11 cellular contexts compared by ENCODE assay signal in the genomic region with DNA sequence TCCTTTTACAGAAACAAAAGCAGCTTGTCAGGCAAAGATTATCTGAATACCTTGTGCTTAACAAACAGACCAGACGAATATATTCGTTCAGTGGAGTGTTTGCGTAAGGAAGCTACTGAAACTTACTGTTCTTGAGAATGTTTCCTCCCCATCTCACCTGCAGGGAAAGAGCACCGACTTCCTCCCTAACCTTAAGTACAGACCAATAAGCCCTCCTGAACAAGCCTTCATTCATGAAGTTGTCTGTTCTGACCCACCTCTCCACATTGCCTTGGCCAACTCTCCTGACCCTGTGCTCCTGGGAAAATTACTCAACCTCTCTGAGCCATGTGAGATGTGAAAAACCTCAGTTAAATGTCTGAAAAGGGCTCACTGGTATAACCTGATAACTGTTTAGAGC. TPM values are rescaled to one million over a fixed set of nuclear protein-coding genes. Genes with fewer than 3 reads are reported as not detected.
DNase-seq lines count a peak whose midpoint lies in the region; ATAC-seq and TF ChIP-seq lines count a peak whose summit lies in the region.
"Had no signal": no experiment of that assay in that cellular context is flagged by ENCODE, and none has a peak within 500 bp of the region (broad histone marks: within the 10 kb centered on the region; RNA-seq: fewer than 3 reads in every experiment).

No MANE protein-coding gene starts in this region.

- no peaks in the 10 kb centered on the region for H3K27me3 Mint-ChIP-seq in activated CD4-positive, alpha-beta T cell treated with anti-CD3 and anti-CD28 coated beads, Interleukin-2, amount 10 ng/mL, durations not matched to agents 24 days and 14 days
- H3K27me3 Mint-ChIP-seq in T-cell, result no peaks in the 10 kb centered on the region
- H3K27me3 Mint-ChIP-seq in stimulated activated naive CD8-positive, alpha-beta T cell treated with anti-CD3 and anti-CD28 coated beads, Interleukin-15, Interleukin-2, amounts not matched to agents 100 ng/mL and 50 ng/mL, for 24 hours, result no peaks in the 10 kb centered on the region

- no peak overlapping the region for H3K14ac ChIP-seq in neuronal stem cell (ENCODE audit: low read length)

- H2BK15ac ChIP-seq in neuronal stem cell (ENCODE audit: low read length), result no peak overlapping the region

- no peak overlapping the region for H3K18ac ChIP-seq in neuronal stem cell (ENCODE audit: low read length)

- H2AK5ac ChIP-seq in neuronal stem cell (ENCODE audit: low read depth, low read length), result no peak overlapping the region

- no peak overlapping the region for H3K4ac ChIP-seq in neuronal stem cell (ENCODE audit: low read length)

- TF ChIP-seq POLR2A in gastroesophageal sphincter (IDR thresholded peaks at IDR 0.05), result no peak

- no peak overlapping the region for H2BK12ac ChIP-seq in neuronal stem cell (ENCODE audit: low read length)

- H3K4me2 ChIP-seq in neuronal stem cell (ENCODE audit: insufficient read depth, low read length, poor library complexity, severe bottlenecking), result no peak overlapping the region

- H3K27me3 ChIP-seq in gastroesophageal sphincter (no peaks in the 10 kb centered on the region), neuronal stem cell (ENCODE audit: control insufficient read depth in 3 of 3, insufficient read depth in 3 of 3, low read depth in 1 of 3, low read length in 3 of 3) (no peaks in the 10 kb centered on the region)
- H3K27me3 ChIP-seq: MG63 had no signal

- H3K36me3 ChIP-seq in gastroesophageal sphincter (no peaks in the 10 kb centered on the region), neuronal stem cell (replicated peaks in 1 of 2; ENCODE audit: control insufficient read depth in 2 of 2, insufficient read depth in 2 of 2, low read length in 2 of 2) (peaks cover 0 to 7% of the 10 kb centered on the region in 2 donors)

- H2BK120ac ChIP-seq in neuronal stem cell (ENCODE audit: low read depth, low read length), result no peak overlapping the region

- H3K27ac Mint-ChIP-seq in activated CD4-positive, alpha-beta T cell treated with anti-CD3 and anti-CD28 coated beads, Interleukin-2, amount 10 ng/mL, durations not matched to agents 24 days and 14 days, result peak overlapping the region; percentile 85
- peak overlapping the region; percentile 53 to 61 for H3K27ac Mint-ChIP-seq in T-cell
- peak overlapping the region; percentile 97 for H3K27ac Mint-ChIP-seq in stimulated activated naive CD8-positive, alpha-beta T cell treated with anti-CD3 and anti-CD28 coated beads, Interleukin-15, Interleukin-2, amounts not matched to agents 100 ng/mL and 50 ng/mL, for 24 hours

- H3K4me1 ChIP-seq in gastroesophageal sphincter, result peaks cover 10 to 67% (median 11%) of the 10 kb centered on the region in 3 donors
- no peaks in the 10 kb centered on the region for H3K4me1 ChIP-seq in neuronal stem cell (ENCODE audit: control insufficient read depth in 2 of 2, insufficient read depth in 1 of 2, low read depth in 1 of 2, low read length in 2 of 2)

- no peak overlapping the region for H4K8ac ChIP-seq in neuronal stem cell (ENCODE audit: low read depth, low read length)

- H4K91ac ChIP-seq in neuronal stem cell (ENCODE audit: low read depth, low read length, poor library complexity), result no peak overlapping the region

- no peak for TF ChIP-seq EP300 in gastroesophageal sphincter (IDR thresholded peaks at IDR 0.05)

- no peaks in the 10 kb centered on the region for H3K79me1 ChIP-seq in neuronal stem cell (ENCODE audit: low read depth, low read length)

- peaks cover 48% of the 10 kb centered on the region for H3K4me1 Mint-ChIP-seq in activated CD4-positive, alpha-beta T cell treated with anti-CD3 and anti-CD28 coated beads, Interleukin-2, amount 10 ng/mL, durations not matched to agents 24 days and 14 days
- peaks cover 52 to 57% (median 54%) of the 10 kb centered on the region in 3 donors for H3K4me1 Mint-ChIP-seq in T-cell
- peaks cover 74% of the 10 kb centered on the region for H3K4me1 Mint-ChIP-seq in stimulated activated naive CD8-positive, alpha-beta T cell treated with anti-CD3 and anti-CD28 coated beads, Interleukin-15, Interleukin-2, amounts not matched to agents 100 ng/mL and 50 ng/mL, for 24 hours (ENCODE audit: low read depth)

- intact Hi-C loops in activated CD4-positive, alpha-beta T cell treated with anti-CD3 and anti-CD28 coated beads, Interleukin-2, amount 10 ng/mL, durations not matched to agents 24 days and 14 days (cut with micrococcal nuclease), result loop anchor here (10.0 kb wide), 1 partner anchor 243 kb away; a partner anchor contains a TSS

- CTCF ChIA-PET in T-cell (lab: Charles Lee), result interaction anchor here in 1 of 2 donors (0.6 kb wide), 2 partner anchors 54 to 1477 kb away, joined by 3 read pairs; no protein-coding TSS in a partner anchor

- no peak overlapping the region for H2BK5ac ChIP-seq in neuronal stem cell (ENCODE audit: low read length)

- H3K9me3 Mint-ChIP-seq in activated CD4-positive, alpha-beta T cell treated with anti-CD3 and anti-CD28 coated beads, Interleukin-2, amount 10 ng/mL, durations not matched to agents 24 days and 14 days, result no peaks in the 10 kb centered on the region
- no peaks in the 10 kb centered on the region for H3K9me3 Mint-ChIP-seq in T-cell
- no peaks in the 10 kb centered on the region for H3K9me3 Mint-ChIP-seq in stimulated activated naive CD8-positive, alpha-beta T cell treated with anti-CD3 and anti-CD28 coated beads, Interleukin-15, Interleukin-2, amounts not matched to agents 100 ng/mL and 50 ng/mL, for 24 hours

- H3K4me3 ChIP-seq in gastroesophageal sphincter, result no peak overlapping the region
- no peak overlapping the region for H3K4me3 ChIP-seq in neuronal stem cell (ENCODE audit: low read length in 2 of 2)
- H3K4me3 ChIP-seq: GM23248, MG63 had no signal

- 45 to 61% methylated on average over 4 of the region's 4 CpGs for WGBS in gastroesophageal sphincter (ENCODE audit: low coverage in 1 of 2), 2 donors
- WGBS in neuronal stem cell (ENCODE audit: extremely low coverage in 2 of 2, insufficient read length in 2 of 2, insufficient replicate concordance in 1 of 2), 2 donors, result no CpG with 5 or more reads among the region's 4 CpGs

- H3K27ac ChIP-seq in gastroesophageal sphincter (peak overlapping the region in 3 of 4 donors; percentile 61 to 78 (median 70)), neuronal stem cell (replicated peaks; ENCODE audit: low read length) (no peak overlapping the region)
- H3K27ac ChIP-seq: GM23248 had no signal

- H3K9me3 ChIP-seq in gastroesophageal sphincter (no peaks in the 10 kb centered on the region), neuronal stem cell (replicated peaks in 1 of 2; ENCODE audit: control insufficient read depth in 2 of 2, insufficient read depth in 1 of 2, low read depth in 1 of 2, low read length in 2 of 2) (peaks cover 0 to 3% of the 10 kb centered on the region in 2 donors)
- H3K9me3 ChIP-seq: MG63 had no signal

- peak in 2 of 4 experiments; percentile 19 to 59 for ATAC-seq in T-cell (replicated peaks in 1 of 4)
- no peak for ATAC-seq in gastroesophageal sphincter

- peak overlapping the region; percentile 72 for H3K4me3 Mint-ChIP-seq in activated CD4-positive, alpha-beta T cell treated with anti-CD3 and anti-CD28 coated beads, Interleukin-2, amount 10 ng/mL, durations not matched to agents 24 days and 14 days
- H3K4me3 Mint-ChIP-seq in T-cell, result peak overlapping the region in 2 of 3 donors; percentile 4 to 37
- H3K4me3 Mint-ChIP-seq in stimulated activated naive CD8-positive, alpha-beta T cell treated with anti-CD3 and anti-CD28 coated beads, Interleukin-15, Interleukin-2, amounts not matched to agents 100 ng/mL and 50 ng/mL, for 24 hours, result peak overlapping the region; percentile 77

- POLR2A ChIA-PET in T-cell (lab: Charles Lee), result no interaction called here

- no peak overlapping the region for H3K23ac ChIP-seq in neuronal stem cell (ENCODE audit: low read depth, low read length, poor library complexity)

- no peak overlapping the region for H3K9ac ChIP-seq in neuronal stem cell (ENCODE audit: low read depth, low read length, poor library complexity)
- H3K9ac ChIP-seq: GM23248 had no signal

- peaks cover 19% of the 10 kb centered on the region for H3K36me3 Mint-ChIP-seq in activated CD4-positive, alpha-beta T cell treated with anti-CD3 and anti-CD28 coated beads, Interleukin-2, amount 10 ng/mL, durations not matched to agents 24 days and 14 days (ENCODE audit: low read depth)
- peaks cover 15% of the 10 kb centered on the region for H3K36me3 Mint-ChIP-seq in T-cell
- peaks cover 29% of the 10 kb centered on the region for H3K36me3 Mint-ChIP-seq in stimulated activated naive CD8-positive, alpha-beta T cell treated with anti-CD3 and anti-CD28 coated beads, Interleukin-15, Interleukin-2, amounts not matched to agents 100 ng/mL and 50 ng/mL, for 24 hours (ENCODE audit: low read depth)

- no peak for DNase-seq in activated CD4-positive, alpha-beta T cell treated with anti-CD3 and anti-CD28 coated beads, Interleukin-2, amount 10 ng/mL, durations not matched to agents 24 days and 14 days
- DNase-seq in activated CD4-positive, alpha-beta T cell treated with anti-CD3 and anti-CD28 coated beads, Interleukin-2, amount 50 U/mL, for 1 hour, result no peak
- DNase-seq in T-cell (no peak), neuronal stem cell (ENCODE audit: low spot score) (no peak), NCI-H446 (lab: John Stamatoyannopoulos, UW) (no peak), OCI-M2 (lab: John Stamatoyannopoulos, UW; ENCODE audit: unreplicated experiment) (no peak)
- DNase-seq: activated CD8-positive, alpha-beta memory T cell treated with anti-CD3 and anti-CD28 coated beads, Interleukin-2, amount 50 U/mL, for 4 hours had no signal

- no peak for TF ChIP-seq CTCF in gastroesophageal sphincter (IDR thresholded peaks at IDR 0.05)

- no peak overlapping the region for H2AFZ ChIP-seq in neuronal stem cell (ENCODE audit: low read length)
- H2AFZ ChIP-seq: GM23248 had no signal

RNA-seq across cellular contexts. Expression of a gene that starts 35.2 kb away (rescaled TPM):
- 40.3 and 40.9 TPM in 2 replicates for total RNA-seq in activated CD4-positive, alpha-beta T cell treated with anti-CD3 and anti-CD28 coated beads, Interleukin-2, amount 10 ng/mL, durations not matched to agents 24 days and 14 days
- 10 to 100 TPM; 15.4 to 25.8 (median 21.0) TPM for total RNA-seq in T-cell
- total RNA-seq in gastroesophageal sphincter, result 10 to 100 TPM; 35.3 to 58.0 (median 47.0) TPM
- 13.6 TPM for polyA plus RNA-seq in neuronal stem cell (2013, experiment 1 of 2)
- polyA plus RNA-seq in neuronal stem cell (2013, experiment 2 of 2), result 13.1 TPM

Comparison
In these comparisons a context has a peak if more than half of its experiments do, and no peak if none do; other contexts are left out.
1. H3K4me3 Mint-ChIP-seq: peak in every context shown above with its lines; median percentile 77 in stimulated activated naive CD8-positive, alpha-beta T cell treated with anti-CD3 and anti-CD28 coated beads, Interleukin-15, Interleukin-2, amounts not matched to agents 100 ng/mL and 50 ng/mL, for 24 hours; 72 in activated CD4-positive, alpha-beta T cell treated with anti-CD3 and anti-CD28 coated beads, Interleukin-2, amount 10 ng/mL, durations not matched to agents 24 days and 14 days; 20 in T-cell.